In genomic region chr17:65918921-65919546, GRCh38 we compare ENCODE assay signal across 12 cellular contexts.
DNase-seq lines count a peak whose midpoint lies in the region; ATAC-seq and TF ChIP-seq lines count a peak whose summit lies in the region.
"Had no signal": no experiment of that assay in that cellular context is flagged by ENCODE, and none has a peak within 500 bp of the region (broad histone marks: within the 10 kb centered on the region; RNA-seq: fewer than 3 reads in every experiment).

No MANE protein-coding gene starts in this region.

- no peak for TF ChIP-seq EP300 in stomach (IDR thresholded peaks at IDR 0.05)

- POLR2A ChIA-PET in HCT116 (lab: Charles Lee), result no interaction called here

- no peaks in the 10 kb centered on the region for H4K20me1 ChIP-seq in HCT116 (ENCODE audit: insufficient read depth)

- DNase-seq in HCT116 (ENCODE audit: low read depth, low spot score), result no peak
- DNase-seq in astrocyte of the spinal cord (ENCODE audit: low read depth, low spot score), result peak; percentile 31
- DNase-seq in iPS-NIHi7 (ENCODE audit: extremely low spot score), result peak; percentile 35
- DNase-seq in stomach, result no peak
- no peak for DNase-seq in NCI-H345 (lab: John Stamatoyannopoulos, UW)
- DNase-seq: activated B cell treated with CpG ODN at 0.5 μM for 24 hours; amniotic stem cell; NCI-H187 treated with DMSO at 0.1 percent for 48 hours; NK-92 treated with Interleukin-12 subunit alpha and Interleukin-12 subunit beta, amount 100 ng/mL, for 24 hours had no signal

- no peak overlapping the region for H2AFZ ChIP-seq in HCT116 (ENCODE audit: low read depth, low read length, poor library complexity, severe bottlenecking)

- 67 to 82% (median 74%) methylated on average over 8 of the region's 8 CpGs for WGBS in stomach, 5 donors

- H3K4me3 ChIP-seq in HCT116 (replicated peaks in 1 of 2; ENCODE audit: low read depth in 1 of 2, low read length in 2 of 2) (no peak overlapping the region), astrocyte of the spinal cord (ENCODE audit: low read depth, low read length) (no peak overlapping the region), stomach (no peak overlapping the region)

- H3K27ac ChIP-seq in HCT116 (ENCODE audit: low read depth, low read length) (no peak overlapping the region), stomach (peak overlapping the region in 4 of 5 donors; percentile 3 to 41 (median 16))
- H3K27ac ChIP-seq: KMS-11 had no signal

- RAD21 ChIA-PET in HCT116 (lab: Charles Lee; ENCODE audit: low non-redundant PET in 1 of 2, low total read pairs in 2 of 2, uncharacterized antibody in 2 of 2, unreplicated experiment in 2 of 2), result no interaction called here

- ATAC-seq in HCT116, result no peak
- ATAC-seq in HG02642 (IDR thresholded peaks at IDR 0.05; ENCODE audit: poor library complexity, unreplicated experiment), result no peak
- no peak for ATAC-seq in GM21576 (IDR thresholded peaks at IDR 0.05; ENCODE audit: unreplicated experiment)

- no peaks in the 10 kb centered on the region for H3K9me3 ChIP-seq in HCT116 (ENCODE audit: control insufficient read depth in 1 of 2, insufficient read depth in 1 of 2, low read depth in 1 of 2, low read length in 2 of 2)
- H3K9me3 ChIP-seq in stomach, result no peaks in the 10 kb centered on the region

- no peak overlapping the region for H3K9ac ChIP-seq in HCT116 (ENCODE audit: low read length)
- H3K9ac ChIP-seq: KMS-11 had no signal

- peak; percentile 20; the same call in 1 of the 2 replicates for TF ChIP-seq RAD21 in HCT116 (IDR thresholded peaks at IDR 0.05; ENCODE audit: low read depth)

- CTCF ChIA-PET in HCT116 (lab: Charles Lee), result no interaction called here

- H3K79me2 ChIP-seq in HCT116 (ENCODE audit: insufficient read depth, low read length), result no peaks in the 10 kb centered on the region

- H3K9me2 ChIP-seq in HCT116 (ENCODE audit: insufficient read depth), result no peaks in the 10 kb centered on the region

- no peak for TF ChIP-seq POLR2A in HCT116 (IDR thresholded peaks at IDR 0.05; ENCODE audit: borderline replicate concordance, extremely low read depth, insufficient read depth, insufficient read length)
- TF ChIP-seq POLR2A in stomach (IDR thresholded peaks at IDR 0.05), result no peak

- H3K27me3 ChIP-seq in HCT116 (ENCODE audit: insufficient read depth, low read length) (no peaks in the 10 kb centered on the region), stomach (no peaks in the 10 kb centered on the region)

- H3K4me2 ChIP-seq in HCT116 (ENCODE audit: low read length), result no peak overlapping the region
- H3K4me2 ChIP-seq: KMS-11 had no signal

- intact Hi-C loops in HCT116 (cut with micrococcal nuclease), result no loop called here
- intact Hi-C loops in stomach (cut with DNase I; ENCODE audit: low total_unique reads), result no loop called here

- TF ChIP-seq CTCF in HCT116 (IDR thresholded peaks at IDR 0.05 in 2 of 3, conservative IDR thresholded peaks at IDR 0.05 in 1 of 3; ENCODE audit: borderline replicate concordance in 1 of 3, insufficient read depth in 1 of 3, low read depth in 2 of 3, low read length in 2 of 3) (peak in 2 of 3 experiments; percentile 6 to 28; a peak in 1 of 6 replicates), astrocyte of the spinal cord (IDR thresholded peaks at IDR 0.05; ENCODE audit: low read depth, low read length) (peak; percentile 53), stomach (IDR thresholded peaks at IDR 0.05) (no peak)

- in situ Hi-C loops in astrocyte of the spinal cord (cut with HindIII; ENCODE audit: low sequenced_read_pairs), result no loop called here

- no peaks in the 10 kb centered on the region for H3K4me1 ChIP-seq in HCT116 (ENCODE audit: control insufficient read depth in 1 of 2, insufficient read depth in 2 of 2, low read length in 2 of 2)
- peaks cover 0 to 20% (median 8%) of the 10 kb centered on the region in 4 donors for H3K4me1 ChIP-seq in stomach

- H3K36me3 ChIP-seq in HCT116 (ENCODE audit: control insufficient read depth in 1 of 2, insufficient read depth in 2 of 2, low read length in 2 of 2) (no peaks in the 10 kb centered on the region), stomach (no peaks in the 10 kb centered on the region)

- no TSS peak for BruUV-seq in HCT116 (replicated peaks; lab: Mats Ljungman, UMichigan)

TF ChIP-seq in HCT116, 20 proteins besides CTCF, POLR2A, EP300 and RAD21:
- no peak for TF ChIP-seq REST (IDR thresholded peaks at IDR 0.05; ENCODE audit: low read depth)
- no peak for TF ChIP-seq ATF3 (IDR thresholded peaks at IDR 0.05)
- TF ChIP-seq SP1 (IDR thresholded peaks at IDR 0.05; ENCODE audit: low read depth), result no peak
- TF ChIP-seq FOSL1 (IDR thresholded peaks at IDR 0.05; ENCODE audit: low read depth), result no peak
- no peak for TF ChIP-seq ELF1 (IDR thresholded peaks at IDR 0.05; ENCODE audit: borderline replicate concordance, low read depth)
- TF ChIP-seq ZNF274 (IDR thresholded peaks at IDR 0.05; ENCODE audit: low read depth, low read length), result no peak
- no peak for TF ChIP-seq ZBTB33 (IDR thresholded peaks at IDR 0.05; ENCODE audit: extremely low read depth, insufficient replicate concordance, low read length)
- no peak for TF ChIP-seq YY1 (IDR thresholded peaks at IDR 0.05; ENCODE audit: extremely low read depth, insufficient replicate concordance, low read depth, low read length)
- no peak for TF ChIP-seq CEBPB (IDR thresholded peaks at IDR 0.05; ENCODE audit: low read depth)
- no peak for TF ChIP-seq EGR1 (IDR thresholded peaks at IDR 0.05; ENCODE audit: low read depth)
- TF ChIP-seq SIN3A (IDR thresholded peaks at IDR 0.05; ENCODE audit: low read depth), result no peak
- no peak for TF ChIP-seq POLR2AphosphoS5 (IDR thresholded peaks at IDR 0.05; ENCODE audit: low read depth, low read length)
- no peak for TF ChIP-seq MAX (IDR thresholded peaks at IDR 0.05)
- no peak for TF ChIP-seq ZFX (IDR thresholded peaks at IDR 0.05)
- no peak for TF ChIP-seq EZH2 (IDR thresholded peaks at IDR 0.05)
- TF ChIP-seq SRF (IDR thresholded peaks at IDR 0.05; ENCODE audit: low read depth), result no peak

Comparison
In these comparisons a context has a peak if more than half of its experiments do, and no peak if none do; other contexts are left out.
1. DNase-seq: peak in astrocyte of the spinal cord (single experiment) and iPS-NIHi7 (single experiment); none in HCT116 (single experiment), stomach (single experiment) and NCI-H345 (single experiment).
2. CTCF ChIP-seq: peak in HCT116 (2 of 3) and astrocyte of the spinal cord (single experiment); none in stomach (0 of 7).